In the genomic region with DNA sequence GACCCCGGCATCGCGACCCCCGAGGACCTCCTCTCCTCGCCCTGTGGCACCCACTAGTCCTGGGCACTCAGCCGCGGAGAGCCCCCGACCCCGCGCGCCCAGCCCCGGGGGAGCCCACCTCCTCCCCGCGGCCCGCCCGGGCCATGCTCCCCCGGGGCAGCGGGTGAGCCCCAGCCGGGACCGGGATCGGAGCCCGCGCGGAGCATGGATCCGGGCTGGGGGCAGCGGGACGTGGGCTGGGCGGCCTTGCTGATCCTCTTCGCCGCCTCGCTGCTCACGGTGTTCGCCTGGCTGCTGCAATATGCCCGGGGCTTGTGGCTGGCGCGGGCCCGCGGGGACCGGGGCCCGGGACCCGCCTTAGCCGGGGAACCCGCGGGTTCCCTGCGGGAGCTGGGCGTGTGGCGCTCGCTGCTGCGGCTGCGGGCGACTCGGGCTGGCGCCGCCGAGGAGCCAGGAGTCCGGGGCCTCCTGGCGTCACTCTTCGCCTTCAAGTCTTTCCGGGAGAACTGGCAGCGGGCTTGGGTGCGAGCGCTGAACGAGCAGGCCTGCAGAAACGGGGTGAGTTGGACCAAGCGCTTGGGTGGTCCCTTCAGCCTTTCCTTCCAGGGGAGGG, we compare ENCODE assay signal across 8 cellular contexts. TPM values are rescaled to one million over a fixed set of nuclear protein-coding genes. Genes with fewer than 3 reads are reported as not detected.
DNase-seq lines count a peak whose midpoint lies in the region; ATAC-seq and TF ChIP-seq lines count a peak whose summit lies in the region.

No MANE protein-coding gene starts in this region.

- H3K4me3 ChIP-seq in gastrocnemius medialis = peak overlapping the region; percentile 77 to 94 (median 83)

- intact Hi-C loops in left cardiac atrium (cut with DNase I) = no loop called here
- intact Hi-C loops in gastrocnemius medialis (cut with DNase I; ENCODE audit: low total_unique reads) = loop anchor here (1.0 to 5.0 kb wide), 4 partner anchors 14 to 90 kb away; a partner anchor contains a TSS

- TF ChIP-seq POLR2A in gastrocnemius medialis (IDR thresholded peaks at IDR 0.05) = no peak

- peak; percentile 28 for DNase-seq in stimulated activated CD4-positive, alpha-beta T cell treated with anti-CD3 and anti-CD28 coated beads, Interleukin-15, amount 100 ng/mL, for 24 hours
- no peak for DNase-seq in stimulated activated CD4-positive, alpha-beta T cell treated with anti-CD3 and anti-CD28 coated beads, Interleukin-4, amount 100 ng/mL, for 4 hours
- peak; percentile 29 for DNase-seq in activated CD8-positive, alpha-beta memory T cell treated with anti-CD3 and anti-CD28 coated beads, Interleukin-2, amount 50 U/mL, for 4 hours
- no peak for DNase-seq in left cardiac atrium
- DNase-seq in gastrocnemius medialis = no peak
- DNase-seq in middle frontal gyrus (ENCODE audit: extremely low spot score, low spot score) = no peak
- no peak for DNase-seq in T-helper 9 cell

- H3K27ac ChIP-seq in gastrocnemius medialis = peak overlapping the region; percentile 82 to 88 (median 84)

- ATAC-seq in HG03045 (IDR thresholded peaks at IDR 0.05; ENCODE audit: unreplicated experiment) = peak; percentile 16
- ATAC-seq in left cardiac atrium = peak; percentile 32 to 44
- peak; percentile 43 to 46 for ATAC-seq in gastrocnemius medialis

- H3K27me3 ChIP-seq in gastrocnemius medialis = no peaks in the 10 kb centered on the region

- H3K36me3 ChIP-seq in gastrocnemius medialis = peaks cover 0 to 20% of the 10 kb centered on the region in 2 donors

- H3K4me1 ChIP-seq in gastrocnemius medialis = peaks cover 28 to 30% of the 10 kb centered on the region in 2 donors

- no peaks in the 10 kb centered on the region for H3K9me3 ChIP-seq in gastrocnemius medialis

- TF ChIP-seq CTCF in gastrocnemius medialis (IDR thresholded peaks at IDR 0.05 in 4 of 5, conservative IDR thresholded peaks at IDR 0.05 in 1 of 5) = no peak

- in situ Hi-C loops in gastrocnemius medialis (cut with MboI; ENCODE audit: low sequenced_read_pairs in 4 of 4) = no loop called here

RNA-seq across cellular contexts. Expression of a gene that starts 0.5 kb away (rescaled TPM):
- total RNA-seq in left cardiac atrium (1 to 10 TPM; 8.7 to 9.3 TPM), gastrocnemius medialis (10 to 100 TPM; 10.0 to 30.7 (median 18.7) TPM)

RNA-seq across cellular contexts. Expression of a gene that starts 6.0 kb away (rescaled TPM):
- total RNA-seq in left cardiac atrium (10 to 100 TPM; 25.9 to 27.7 TPM), gastrocnemius medialis (10 to 100 TPM in 3 of 4 donors, 1 to 10 TPM in 1; 8.9 to 34.0 (median 15.1) TPM)

RNA-seq across cellular contexts. Expression of a gene that starts 13.7 kb away (rescaled TPM):
- total RNA-seq in left cardiac atrium (10 to 100 TPM; 12.9 to 17.5 TPM), gastrocnemius medialis (10 to 100 TPM in 3 of 4 donors, 1 to 10 TPM in 1; 8.1 to 17.8 (median 15.3) TPM)

RNA-seq across cellular contexts. Expression of a gene that starts 23.0 kb away (rescaled TPM):
- 10 to 100 TPM; 19.8 to 23.2 TPM for total RNA-seq in left cardiac atrium
- total RNA-seq in gastrocnemius medialis = 10 to 100 TPM in 3 of 4 donors, 1 to 10 TPM in 1; 8.7 to 31.1 (median 14.5) TPM

RNA-seq across cellular contexts. Expression of a gene that starts 40.0 kb away (rescaled TPM):
- total RNA-seq in left cardiac atrium (10 to 100 TPM; 20.1 to 23.2 TPM), gastrocnemius medialis (10 to 100 TPM; 16.5 to 25.9 (median 20.3) TPM)

Comparison
In these comparisons a context has a peak if more than half of its experiments do, and no peak if none do; other contexts are left out.
1. DNase-seq: peak in stimulated activated CD4-positive, alpha-beta T cell treated with anti-CD3 and anti-CD28 coated beads, Interleukin-15, amount 100 ng/mL, for 24 hours (single experiment) and activated CD8-positive, alpha-beta memory T cell treated with anti-CD3 and anti-CD28 coated beads, Interleukin-2, amount 50 U/mL, for 4 hours (single experiment); none in stimulated activated CD4-positive, alpha-beta T cell treated with anti-CD3 and anti-CD28 coated beads, Interleukin-4, amount 100 ng/mL, for 4 hours (0 of 2), left cardiac atrium (single experiment), gastrocnemius medialis (0 of 2), middle frontal gyrus (single experiment) and T-helper 9 cell (single experiment).
2. Peak in every context shown above with its lines, with median percentiles within 50 percentile points of each other: ATAC-seq.